Comparison of ENCODE assay signal across 15 cellular contexts in the genomic region with DNA sequence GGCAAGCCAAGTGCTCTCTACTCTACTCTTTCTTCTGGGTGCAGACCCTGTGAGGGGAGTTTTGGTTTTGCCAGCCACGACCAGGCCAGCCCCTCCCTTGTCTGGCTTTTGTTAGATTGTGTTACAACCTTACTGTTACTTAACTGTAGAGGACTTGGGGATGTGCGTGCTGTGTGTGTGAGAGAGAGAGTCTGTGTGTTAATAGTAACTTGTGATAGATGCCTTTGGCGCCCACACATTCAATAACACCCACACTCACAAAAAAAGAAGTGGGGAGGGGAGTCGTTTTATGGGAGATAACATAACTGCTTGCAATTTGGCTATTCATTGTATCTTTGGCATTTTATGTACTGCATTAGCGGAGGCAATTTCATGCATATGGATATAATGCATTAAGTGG.
DNase-seq lines count a peak whose midpoint lies in the region; ATAC-seq and TF ChIP-seq lines count a peak whose summit lies in the region.
"Had no signal": no experiment of that assay in that cellular context is flagged by ENCODE, and none has a peak within 500 bp of the region (broad histone marks: within the 10 kb centered on the region; RNA-seq: fewer than 3 reads in every experiment).

No MANE protein-coding gene starts in this region.

- no peak for ATAC-seq in activated naive CD8-positive, alpha-beta T cell treated with anti-CD3 and anti-CD28 coated beads, Interleukin-2, amount 10 ng/mL, durations not matched to agents 7 days and 5 days (ENCODE audit: low read depth)
- no peak for ATAC-seq in activated naive CD8-positive, alpha-beta T cell treated with anti-CD3 and anti-CD28 coated beads, Interleukin-2, amount 50 U/mL, for 24 hours

- H3K27ac ChIP-seq in coronary artery: no peak overlapping the region
- H3K27ac ChIP-seq: 22Rv1, BLaER1 had no signal

- POLR2A ChIA-PET in activated naive CD8-positive, alpha-beta T cell treated with anti-CD3 and anti-CD28 coated beads, Interleukin-2, amount 10 ng/mL, durations not matched to agents 7 days and 5 days (lab: Charles Lee): no interaction called here

- H3K4me1 Mint-ChIP-seq in activated naive CD8-positive, alpha-beta T cell treated with anti-CD3 and anti-CD28 coated beads, Interleukin-2, amount 10 ng/mL, durations not matched to agents 7 days and 5 days: peaks cover 28% of the 10 kb centered on the region
- peaks cover 2% of the 10 kb centered on the region for H3K4me1 Mint-ChIP-seq in activated naive CD8-positive, alpha-beta T cell treated with anti-CD3 and anti-CD28 coated beads, Interleukin-2, amount 50 U/mL, for 24 hours
- no peaks in the 10 kb centered on the region for H3K4me1 Mint-ChIP-seq in endothelial cell (ENCODE audit: unreplicated experiment)
- peaks cover 22% of the 10 kb centered on the region for H3K4me1 Mint-ChIP-seq in activated CD4-positive, alpha-beta T cell treated with anti-CD3 and anti-CD28 coated beads, Interleukin-2, amount 10 ng/mL, durations not matched to agents 24 days and 14 days

- peaks cover 2% of the 10 kb centered on the region for H3K36me3 Mint-ChIP-seq in activated naive CD8-positive, alpha-beta T cell treated with anti-CD3 and anti-CD28 coated beads, Interleukin-2, amount 10 ng/mL, durations not matched to agents 7 days and 5 days
- H3K36me3 Mint-ChIP-seq in activated naive CD8-positive, alpha-beta T cell treated with anti-CD3 and anti-CD28 coated beads, Interleukin-2, amount 50 U/mL, for 24 hours (ENCODE audit: low read depth): no peaks in the 10 kb centered on the region
- no peaks in the 10 kb centered on the region for H3K36me3 Mint-ChIP-seq in endothelial cell (ENCODE audit: low read depth, unreplicated experiment)
- no peaks in the 10 kb centered on the region for H3K36me3 Mint-ChIP-seq in activated CD4-positive, alpha-beta T cell treated with anti-CD3 and anti-CD28 coated beads, Interleukin-2, amount 10 ng/mL, durations not matched to agents 24 days and 14 days (ENCODE audit: low read depth)

- peaks cover 2% of the 10 kb centered on the region for H3K9me3 Mint-ChIP-seq in activated naive CD8-positive, alpha-beta T cell treated with anti-CD3 and anti-CD28 coated beads, Interleukin-2, amount 10 ng/mL, durations not matched to agents 7 days and 5 days
- H3K9me3 Mint-ChIP-seq in activated naive CD8-positive, alpha-beta T cell treated with anti-CD3 and anti-CD28 coated beads, Interleukin-2, amount 50 U/mL, for 24 hours: no peaks in the 10 kb centered on the region
- H3K9me3 Mint-ChIP-seq in endothelial cell (ENCODE audit: unreplicated experiment): no peaks in the 10 kb centered on the region
- peaks cover 10% of the 10 kb centered on the region for H3K9me3 Mint-ChIP-seq in activated CD4-positive, alpha-beta T cell treated with anti-CD3 and anti-CD28 coated beads, Interleukin-2, amount 10 ng/mL, durations not matched to agents 24 days and 14 days
- H3K9me3 Mint-ChIP-seq: IgD-negative memory B cell had no signal

- intact Hi-C loops in activated CD4-positive, alpha-beta T cell treated with anti-CD3 and anti-CD28 coated beads, Interleukin-2, amount 10 ng/mL, durations not matched to agents 24 days and 14 days (cut with micrococcal nuclease): no loop called here

- no peak for DNase-seq in activated naive CD8-positive, alpha-beta T cell treated with anti-CD3 and anti-CD28 coated beads, Interleukin-2, amount 10 ng/mL, durations not matched to agents 7 days and 5 days
- no peak for DNase-seq in activated naive CD8-positive, alpha-beta T cell treated with anti-CD3 and anti-CD28 coated beads, Interleukin-2, amount 50 U/mL, for 24 hours
- DNase-seq in coronary artery (ENCODE audit: low spot score) (peak; percentile 14), mesenteric fat pad (ENCODE audit: low spot score) (peak; percentile 65), endothelial cell (ENCODE audit: low spot score) (no peak), NCI-H345 treated with DMSO at 0.1 percent for 48 hours (lab: John Stamatoyannopoulos, UW; ENCODE audit: unreplicated experiment) (no peak), H4 (ENCODE audit: low spot score) (no peak)
- DNase-seq in activated CD4-positive, alpha-beta T cell treated with anti-CD3 and anti-CD28 coated beads, Interleukin-2, amount 10 ng/mL, durations not matched to agents 24 days and 14 days: no peak
- DNase-seq: Caco-2; CD8-positive, alpha-beta memory T cell; DND-41; GDM1 had no signal

- no peaks in the 10 kb centered on the region for H3K27me3 Mint-ChIP-seq in activated naive CD8-positive, alpha-beta T cell treated with anti-CD3 and anti-CD28 coated beads, Interleukin-2, amount 10 ng/mL, durations not matched to agents 7 days and 5 days
- H3K27me3 Mint-ChIP-seq in activated naive CD8-positive, alpha-beta T cell treated with anti-CD3 and anti-CD28 coated beads, Interleukin-2, amount 50 U/mL, for 24 hours: no peaks in the 10 kb centered on the region
- H3K27me3 Mint-ChIP-seq in endothelial cell (ENCODE audit: unreplicated experiment): no peaks in the 10 kb centered on the region
- H3K27me3 Mint-ChIP-seq in activated CD4-positive, alpha-beta T cell treated with anti-CD3 and anti-CD28 coated beads, Interleukin-2, amount 10 ng/mL, durations not matched to agents 24 days and 14 days: peaks cover 11% of the 10 kb centered on the region

- TF ChIP-seq CTCF in coronary artery (IDR thresholded peaks at IDR 0.05): no peak
- TF ChIP-seq CTCF in endothelial cell (IDR thresholded peaks at IDR 0.05; ENCODE audit: unreplicated experiment): no peak

- peak overlapping the region; percentile 18 for H3K27ac Mint-ChIP-seq in activated naive CD8-positive, alpha-beta T cell treated with anti-CD3 and anti-CD28 coated beads, Interleukin-2, amount 10 ng/mL, durations not matched to agents 7 days and 5 days
- no peak overlapping the region for H3K27ac Mint-ChIP-seq in activated naive CD8-positive, alpha-beta T cell treated with anti-CD3 and anti-CD28 coated beads, Interleukin-2, amount 50 U/mL, for 24 hours
- no peak overlapping the region for H3K27ac Mint-ChIP-seq in endothelial cell (ENCODE audit: unreplicated experiment)
- no peak overlapping the region for H3K27ac Mint-ChIP-seq in activated CD4-positive, alpha-beta T cell treated with anti-CD3 and anti-CD28 coated beads, Interleukin-2, amount 10 ng/mL, durations not matched to agents 24 days and 14 days
- H3K27ac Mint-ChIP-seq: CD8-positive, alpha-beta memory T cell had no signal

- no peak overlapping the region for H3K4me3 Mint-ChIP-seq in activated naive CD8-positive, alpha-beta T cell treated with anti-CD3 and anti-CD28 coated beads, Interleukin-2, amount 10 ng/mL, durations not matched to agents 7 days and 5 days
- H3K4me3 Mint-ChIP-seq in activated naive CD8-positive, alpha-beta T cell treated with anti-CD3 and anti-CD28 coated beads, Interleukin-2, amount 50 U/mL, for 24 hours: no peak overlapping the region
- no peak overlapping the region for H3K4me3 Mint-ChIP-seq in endothelial cell (ENCODE audit: unreplicated experiment)
- no peak overlapping the region for H3K4me3 Mint-ChIP-seq in activated CD4-positive, alpha-beta T cell treated with anti-CD3 and anti-CD28 coated beads, Interleukin-2, amount 10 ng/mL, durations not matched to agents 24 days and 14 days

- no peak overlapping the region for H3K4me3 ChIP-seq in coronary artery
- H3K4me3 ChIP-seq: BLaER1 had no signal

Comparison
In these comparisons a context has a peak if more than half of its experiments do, and no peak if none do; other contexts are left out.
1. DNase-seq: peak in coronary artery (single experiment) and mesenteric fat pad (single experiment); none in activated naive CD8-positive, alpha-beta T cell treated with anti-CD3 and anti-CD28 coated beads, Interleukin-2, amount 10 ng/mL, durations not matched to agents 7 days and 5 days (single experiment), activated naive CD8-positive, alpha-beta T cell treated with anti-CD3 and anti-CD28 coated beads, Interleukin-2, amount 50 U/mL, for 24 hours (single experiment), endothelial cell (single experiment), NCI-H345 treated with DMSO at 0.1 percent for 48 hours (single experiment), activated CD4-positive, alpha-beta T cell treated with anti-CD3 and anti-CD28 coated beads, Interleukin-2, amount 10 ng/mL, durations not matched to agents 24 days and 14 days (single experiment) and H4 (single experiment).